1 cellular context compared by ENCODE assay signal in the genomic region with DNA sequence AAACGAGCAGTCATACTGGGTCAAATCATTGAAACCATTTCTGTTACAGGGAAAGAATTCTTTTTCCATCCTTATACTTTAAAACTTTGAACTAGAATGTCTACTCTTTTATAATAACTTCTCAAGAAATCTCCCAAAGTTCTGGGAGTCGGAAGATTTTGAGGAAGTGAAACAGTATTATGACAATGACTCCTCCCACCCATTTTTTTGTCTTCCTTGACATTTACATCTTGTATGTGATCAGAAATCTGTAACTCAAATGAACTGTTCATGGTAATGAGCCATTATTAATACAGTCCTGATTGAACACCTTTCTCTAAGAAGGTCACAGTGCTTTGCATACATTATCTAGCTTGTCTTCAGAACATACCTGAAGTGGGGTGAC.
TF ChIP-seq lines count a peak whose summit lies in the region.

No MANE protein-coding gene starts in this region.

TF ChIP-seq in GM12878, 131 proteins besides CTCF, POLR2A, EP300 and RAD21 (continued from another document):
- TF ChIP-seq CUX1 (IDR thresholded peaks at IDR 0.05; ENCODE audit: insufficient replicate concordance, low read depth, low read length) (peak; percentile 56), IKZF2 (IDR thresholded peaks at IDR 0.05) (peak; percentile 55 to 57; a peak in 3 of 4 replicates), YY1 (IDR thresholded peaks at IDR 0.05; ENCODE audit: low read depth, low read length) (no peak), PKNOX1 (IDR thresholded peaks at IDR 0.05) (peak; percentile 35; the same call in 1 of the 2 replicates), HSF1 (IDR thresholded peaks at IDR 0.05; ENCODE audit: low read depth, low read length) (no peak), DPF2 (IDR thresholded peaks at IDR 0.05) (0 out of 2 replicates have a peak, but pooled peaks have one; percentile 53)
TF ChIP-seq in GM12878: peak in this region for 11.
